13 cellular contexts compared by ENCODE assay signal in the genomic region with DNA sequence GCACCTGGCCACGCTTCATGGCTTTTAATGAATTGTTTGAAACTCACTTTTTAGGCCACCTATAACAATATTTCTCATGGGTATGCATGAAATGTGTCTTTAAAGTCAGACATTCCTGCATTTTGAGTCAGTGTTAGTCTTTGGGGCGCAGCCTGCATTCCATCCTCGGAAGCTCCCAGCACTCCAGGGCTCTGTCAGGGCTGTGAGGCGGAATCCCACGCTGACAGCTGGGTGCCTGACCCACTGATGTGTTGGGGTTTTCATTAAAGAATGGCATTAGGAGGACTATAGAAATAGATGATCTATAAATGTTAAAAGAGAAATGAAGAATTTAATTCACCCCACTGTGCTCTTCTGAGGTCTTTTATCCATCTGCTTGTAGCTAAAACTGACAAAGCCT. TPM values are rescaled to one million over a fixed set of nuclear protein-coding genes. Genes with fewer than 3 reads are reported as not detected.
A peak's percentile ranks its signal among the peaks of the same experiment; 100 is the strongest.
DNase-seq lines count a peak whose midpoint lies in the region; ATAC-seq and TF ChIP-seq lines count a peak whose summit lies in the region.
"Had no signal": no experiment of that assay in that cellular context is flagged by ENCODE, and none has a peak within 500 bp of the region (broad histone marks: within the 10 kb centered on the region; RNA-seq: fewer than 3 reads in every experiment).

No MANE protein-coding gene starts in this region.

- H3K9me3 Mint-ChIP-seq in activated T-helper 1 cell treated with anti-CD3 and anti-CD28 coated beads, Interleukin-12 subunit alpha, Interleukin-12 subunit beta, Interleukin-2, Interleukin-4 antibody, amounts not matched to agents 30 ng/mL and 10 ng/mL and 1 ng/mL, durations not matched to agents 14 hours and 24 hours and 36 hours, result no peaks in the 10 kb centered on the region

- no peaks in the 10 kb centered on the region for H3K4me1 Mint-ChIP-seq in activated T-helper 1 cell treated with anti-CD3 and anti-CD28 coated beads, Interleukin-12 subunit alpha, Interleukin-12 subunit beta, Interleukin-2, Interleukin-4 antibody, amounts not matched to agents 30 ng/mL and 10 ng/mL and 1 ng/mL, durations not matched to agents 14 hours and 24 hours and 36 hours (ENCODE audit: low read depth)

- peaks cover 14% of the 10 kb centered on the region for H3K36me3 ChIP-seq in muscle layer of colon (ENCODE audit: insufficient read depth, low read length)

- no peak overlapping the region for H3K9ac ChIP-seq in muscle layer of colon (ENCODE audit: low read length)

- peaks cover 42% of the 10 kb centered on the region for H3K36me3 Mint-ChIP-seq in activated T-helper 1 cell treated with anti-CD3 and anti-CD28 coated beads, Interleukin-12 subunit alpha, Interleukin-12 subunit beta, Interleukin-2, Interleukin-4 antibody, amounts not matched to agents 30 ng/mL and 10 ng/mL and 1 ng/mL, durations not matched to agents 14 hours and 24 hours and 36 hours (ENCODE audit: low read depth)

- H3K4me3 ChIP-seq in dorsolateral prefrontal cortex (peak overlapping the region in 1 of 59 donors; percentile 27), muscle layer of colon (ENCODE audit: low read depth in 1 of 2, low read length in 2 of 2) (no peak overlapping the region)
- H3K4me3 ChIP-seq: SK-N-MC had no signal

- DNase-seq in AG08396 (ENCODE audit: low spot score) (peak; percentile 84), LHCN-M2 (ENCODE audit: low read depth) (peak; percentile 85), dorsolateral prefrontal cortex (no peak), AML-193 (lab: John Stamatoyannopoulos, UW) (no peak), left colon (no peak)
- DNase-seq in activated T-helper 1 cell treated with anti-CD3 and anti-CD28 coated beads, Interleukin-12 subunit alpha, Interleukin-12 subunit beta, Interleukin-2, Interleukin-4 antibody, amounts not matched to agents 30 ng/mL and 10 ng/mL and 1 ng/mL, durations not matched to agents 14 hours and 24 hours and 36 hours (ENCODE audit: low spot score), result no peak
- DNase-seq: activated CD4-positive, alpha-beta T cell treated with anti-CD3 and anti-CD28 coated beads for 1 hour; activated gamma-delta T cell treated with Interleukin-2 at 50 U/mL for 16 hours; GDM1; MM.1S had no signal

- H3K27me3 ChIP-seq in dorsolateral prefrontal cortex (no peaks in the 10 kb centered on the region), muscle layer of colon (ENCODE audit: control insufficient read depth in 1 of 2, insufficient read depth in 2 of 2, low read length in 2 of 2) (no peaks in the 10 kb centered on the region)

- no peak for ATAC-seq in GM18519 (IDR thresholded peaks at IDR 0.05; ENCODE audit: low FRiP score, unreplicated experiment)
- ATAC-seq in left colon, result no peak

- intact Hi-C loops in dorsolateral prefrontal cortex (cut with DNase I), result loop anchor here (2.0 to 10.0 kb wide), 5 partner anchors 70 to 573 kb away; no protein-coding TSS in a partner anchor
- intact Hi-C loops in activated T-helper 1 cell treated with anti-CD3 and anti-CD28 coated beads, Interleukin-12 subunit alpha, Interleukin-12 subunit beta, Interleukin-2, Interleukin-4 antibody, amounts not matched to agents 30 ng/mL and 10 ng/mL and 1 ng/mL, durations not matched to agents 14 hours and 24 hours and 36 hours (cut with micrococcal nuclease), result loop anchor here (1.0 to 10.0 kb wide), 5 partner anchors 61 to 573 kb away; no protein-coding TSS in a partner anchor
- intact Hi-C loops in left colon (cut with DNase I, micrococcal nuclease), result loop anchor here in 1 of 2 donors (2.0 kb wide), 1 partner anchor 73 kb away; no protein-coding TSS in a partner anchor

- no peak overlapping the region for H3K4me3 Mint-ChIP-seq in activated T-helper 1 cell treated with anti-CD3 and anti-CD28 coated beads, Interleukin-12 subunit alpha, Interleukin-12 subunit beta, Interleukin-2, Interleukin-4 antibody, amounts not matched to agents 30 ng/mL and 10 ng/mL and 1 ng/mL, durations not matched to agents 14 hours and 24 hours and 36 hours

- no peak overlapping the region for H3K27ac Mint-ChIP-seq in activated T-helper 1 cell treated with anti-CD3 and anti-CD28 coated beads, Interleukin-12 subunit alpha, Interleukin-12 subunit beta, Interleukin-2, Interleukin-4 antibody, amounts not matched to agents 30 ng/mL and 10 ng/mL and 1 ng/mL, durations not matched to agents 14 hours and 24 hours and 36 hours

- H3K27ac ChIP-seq in dorsolateral prefrontal cortex, result peak overlapping the region in 37 of 59 donors; percentile 6 to 86 (median 58)
- H3K27ac ChIP-seq in muscle layer of colon (ENCODE audit: low read depth, low read length), result peak overlapping the region; percentile 83
- H3K27ac ChIP-seq: SK-N-MC had no signal

- H3K27me3 Mint-ChIP-seq in activated T-helper 1 cell treated with anti-CD3 and anti-CD28 coated beads, Interleukin-12 subunit alpha, Interleukin-12 subunit beta, Interleukin-2, Interleukin-4 antibody, amounts not matched to agents 30 ng/mL and 10 ng/mL and 1 ng/mL, durations not matched to agents 14 hours and 24 hours and 36 hours (ENCODE audit: insufficient read depth), result no peaks in the 10 kb centered on the region

- H3K4me1 ChIP-seq in muscle layer of colon (ENCODE audit: insufficient read depth, low read length), result peaks cover 9% of the 10 kb centered on the region

- TF ChIP-seq CTCF in dorsolateral prefrontal cortex (IDR thresholded peaks at IDR 0.05 in 54 of 56, conservative IDR thresholded peaks at IDR 0.05 in 2 of 56; ENCODE audit: low read depth in 1 of 56, partially characterized antibody in 56 of 56), result no peak

- H3K9me3 ChIP-seq in muscle layer of colon (ENCODE audit: low read length), result no peaks in the 10 kb centered on the region

RNA-seq across cellular contexts. Expression of gene CLDN20, which starts 16.2 kb away (rescaled TPM):
- not detected in 2 replicates for total RNA-seq in LHCN-M2 (2014; rRNA removed)
- polyA plus RNA-seq in LHCN-M2 (2012), result 0.29 TPM
- 1 to 10 TPM in 23 of 120 experiments, under 1 TPM in 60, not detected in 37; 0.32 to 1.8 (median 0.77) TPM for total RNA-seq in dorsolateral prefrontal cortex
- 0.29 TPM in 1 of 2 replicates, not detected in the other for total RNA-seq in activated T-helper 1 cell treated with anti-CD3 and anti-CD28 coated beads, Interleukin-12 subunit alpha, Interleukin-12 subunit beta, Interleukin-2, Interleukin-4 antibody, amounts not matched to agents 30 ng/mL and 10 ng/mL and 1 ng/mL, durations not matched to agents 14 hours and 24 hours and 36 hours
- not detected for total RNA-seq in left colon

Comparison
In these comparisons a context has a peak if more than half of its experiments do, and no peak if none do; other contexts are left out.
1. DNase-seq: peak in AG08396 (single experiment) and LHCN-M2 (single experiment); none in dorsolateral prefrontal cortex (0 of 10), AML-193 (0 of 2), activated T-helper 1 cell treated with anti-CD3 and anti-CD28 coated beads, Interleukin-12 subunit alpha, Interleukin-12 subunit beta, Interleukin-2, Interleukin-4 antibody, amounts not matched to agents 30 ng/mL and 10 ng/mL and 1 ng/mL, durations not matched to agents 14 hours and 24 hours and 36 hours (single experiment) and left colon (0 of 2).